9 cellular contexts compared by ENCODE assay signal in the genomic region with DNA sequence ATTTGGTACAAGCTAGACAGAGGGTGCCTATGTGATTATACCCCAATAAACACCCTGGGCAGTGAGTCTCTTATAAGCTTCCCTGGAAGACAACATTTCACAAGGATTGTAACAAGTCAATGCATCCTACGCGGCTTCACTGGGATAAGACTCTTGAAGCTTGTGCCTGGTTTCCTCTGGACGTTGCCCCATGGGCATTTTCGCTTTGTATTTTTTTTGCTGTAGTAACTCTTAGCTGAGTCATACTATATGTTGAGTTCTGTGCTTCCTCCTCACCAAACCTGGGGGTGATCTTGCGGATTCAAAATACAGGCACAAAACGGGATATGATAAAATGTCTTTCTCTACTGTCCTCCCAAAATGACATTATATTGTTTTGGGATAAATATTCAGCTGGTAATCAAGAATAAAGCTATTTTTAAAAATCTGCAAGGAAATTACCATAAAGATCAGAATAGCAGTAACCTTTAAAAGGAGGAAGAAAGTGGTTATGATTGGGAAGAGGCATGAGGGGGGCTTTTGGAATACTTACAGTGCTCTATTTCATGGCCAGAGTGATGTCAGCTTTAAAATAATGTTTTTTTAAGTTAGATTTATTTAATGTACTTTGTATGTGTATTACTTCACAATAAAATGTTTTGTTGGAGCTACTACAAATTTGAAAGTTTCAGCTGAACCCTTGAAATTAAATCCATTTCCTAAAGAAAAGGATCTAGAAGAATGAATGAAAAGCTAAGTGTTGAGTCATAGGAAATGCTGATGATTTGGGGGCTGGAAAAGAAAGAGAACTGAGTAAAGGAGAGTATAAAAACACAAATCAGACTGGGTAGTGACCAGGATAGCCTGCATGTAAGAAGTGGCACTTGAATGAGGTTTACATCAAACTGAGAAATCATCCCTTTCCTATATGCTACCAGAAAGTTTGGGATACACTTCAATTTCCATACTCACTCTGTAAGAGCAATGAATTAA. TPM values are rescaled to one million over a fixed set of nuclear protein-coding genes. Genes with fewer than 3 reads are reported as not detected.
DNase-seq lines count a peak whose midpoint lies in the region; ATAC-seq and TF ChIP-seq lines count a peak whose summit lies in the region.
"Had no signal": no experiment of that assay in that cellular context is flagged by ENCODE, and none has a peak within 500 bp of the region (broad histone marks: within the 10 kb centered on the region; RNA-seq: fewer than 3 reads in every experiment).

No MANE protein-coding gene starts in this region.

- peak overlapping the region in 1 of 2 experiments; percentile 1; a peak in 1 of 4 replicates for H3K4me3 ChIP-seq in SK-N-SH (ENCODE audit: low read depth in 2 of 2, low read length in 1 of 2)

- peaks cover 18% of the 10 kb centered on the region for H3F3A ChIP-seq in SK-N-SH (replicated peaks; ENCODE audit: insufficient read depth)

- H3K9ac ChIP-seq in SK-N-SH, result no peak overlapping the region

- peak overlapping the region; percentile 26 for H3K4me2 ChIP-seq in SK-N-SH

- no peaks in the 10 kb centered on the region for H3K27me3 ChIP-seq in SK-N-SH (ENCODE audit: insufficient read depth)

- H3K4me1 ChIP-seq in SK-N-SH (ENCODE audit: control insufficient read depth in 1 of 2, insufficient read depth in 2 of 2, low read depth in 1 of 2, low read length in 1 of 2), result peaks cover 0 to 40% of the 10 kb centered on the region in 2 experiments; a peak in 2 of 4 replicates

- ATAC-seq in HG03139 (IDR thresholded peaks at IDR 0.05; ENCODE audit: unreplicated experiment) (no peak), GM18498 (IDR thresholded peaks at IDR 0.05; ENCODE audit: unreplicated experiment) (no peak)

- no peaks in the 10 kb centered on the region for H3K36me3 ChIP-seq in SK-N-SH (replicated peaks in 1 of 2; ENCODE audit: control insufficient read depth in 1 of 2, insufficient read depth in 2 of 2, low read length in 1 of 2)

- TF ChIP-seq EP300 in SK-N-SH (IDR thresholded peaks at IDR 0.05; ENCODE audit: borderline replicate concordance in 1 of 2, low read depth in 1 of 2, low read length in 1 of 2), result no peak

- WGBS in SK-N-SH (ENCODE audit: low lambda C conversion rate), result 76% methylated on average over 6 of the region's 6 CpGs

- peaks cover 95% of the 10 kb centered on the region for H3K79me2 ChIP-seq in SK-N-SH (ENCODE audit: insufficient read depth)

- no peaks in the 10 kb centered on the region for H3K9me3 ChIP-seq in SK-N-SH

- H2AFZ ChIP-seq in SK-N-SH (ENCODE audit: low read depth), result no peak overlapping the region

- H3K27ac ChIP-seq in SK-N-SH (ENCODE audit: low read depth in 2 of 2, low read length in 1 of 2), result peak overlapping the region in 1 of 2 experiments; percentile 62; a peak in 2 of 4 replicates
- H3K27ac ChIP-seq: VCaP had no signal

- CTCF ChIA-PET in SK-N-SH (lab: Yijun Ruan, JAX), result interaction anchor here (1.0 to 1.4 kb wide), 5 partner anchors 14 to 298 kb away, joined by 3 to 4 read pairs (median 3); no protein-coding TSS in a partner anchor

- TF ChIP-seq RAD21 in SK-N-SH (IDR thresholded peaks at IDR 0.05; ENCODE audit: low read length), result no peak

- H4K20me1 ChIP-seq in SK-N-SH (ENCODE audit: insufficient read depth), result peaks cover 68% of the 10 kb centered on the region

- DNase-seq in HCEC 1CT (peak; percentile 46), SK-N-SH (no peak), fibroblast of the conjunctiva (ENCODE audit: low read depth) (peak; percentile 9), pulmonary artery endothelial cell (ENCODE audit: low read depth, low spot score) (peak; percentile 22), SKM-1 treated with dmso at 0.1 percent for 144 hours (lab: John Stamatoyannopoulos, UW; ENCODE audit: unreplicated experiment) (no peak)
- DNase-seq in activated CD4-positive, alpha-beta T cell treated with anti-CD3 and anti-CD28 coated beads, Interleukin-2, amount 50 U/mL, for 4 hours, result no peak

- POLR2A ChIA-PET in SK-N-SH (lab: Yijun Ruan, JAX), result interaction anchor here (0.6 to 0.7 kb wide), 2 partner anchors 489 to 576 kb away, joined by 3 read pairs; no protein-coding TSS in a partner anchor

- TF ChIP-seq CTCF in SK-N-SH (IDR thresholded peaks at IDR 0.05), result no peak

- H3K9me2 ChIP-seq in SK-N-SH, result no peaks in the 10 kb centered on the region

TF ChIP-seq in SK-N-SH, 30 proteins besides CTCF, POLR2A, EP300 and RAD21:
- TF ChIP-seq IRF3 (IDR thresholded peaks at IDR 0.05; ENCODE audit: low read depth, low read length), result no peak
- TF ChIP-seq FOSL2 (IDR thresholded peaks at IDR 0.05; ENCODE audit: borderline replicate concordance, low read depth), result peak; percentile 16; the same call in 1 of the 2 replicates
TF ChIP-seq in SK-N-SH: peak in this region for 1.

RNA-seq across cellular contexts. Expression of gene BTBD7, which starts 14.7 kb away (rescaled TPM):
- 8.6 and 9.7 TPM in 2 replicates for polyA plus RNA-seq in SK-N-SH (2012; rRNA removed)
- polyA plus RNA-seq in SK-N-SH (2012; cell fraction: cytosol; rRNA removed), result 8.5 and 8.7 TPM in 2 replicates
- 9.1 and 13.9 TPM in 2 replicates for polyA plus RNA-seq in SK-N-SH (2012; cell fraction: nucleus; rRNA removed)
- 31.1 and 32.6 TPM in 2 replicates for total RNA-seq in pulmonary artery endothelial cell

RNA-seq across cellular contexts. Expression of gene COX8C, which starts 28.9 kb away (rescaled TPM):
- polyA plus RNA-seq in SK-N-SH (2012; rRNA removed), result not detected in 2 replicates
- not detected in 2 replicates for polyA plus RNA-seq in SK-N-SH (2012; cell fraction: cytosol; rRNA removed)
- not detected in 2 replicates for polyA plus RNA-seq in SK-N-SH (2012; cell fraction: nucleus; rRNA removed)
- not detected in 2 replicates for total RNA-seq in pulmonary artery endothelial cell

Comparison
In these comparisons a context has a peak if more than half of its experiments do, and no peak if none do; other contexts are left out.
1. DNase-seq: peak in HCEC 1CT (single experiment), fibroblast of the conjunctiva (single experiment) and pulmonary artery endothelial cell (single experiment); none in SK-N-SH (single experiment), activated CD4-positive, alpha-beta T cell treated with anti-CD3 and anti-CD28 coated beads, Interleukin-2, amount 50 U/mL, for 4 hours (0 of 2) and SKM-1 treated with dmso at 0.1 percent for 144 hours (single experiment).